Comparison of ENCODE assay signal across 8 cellular contexts in the genomic region with DNA sequence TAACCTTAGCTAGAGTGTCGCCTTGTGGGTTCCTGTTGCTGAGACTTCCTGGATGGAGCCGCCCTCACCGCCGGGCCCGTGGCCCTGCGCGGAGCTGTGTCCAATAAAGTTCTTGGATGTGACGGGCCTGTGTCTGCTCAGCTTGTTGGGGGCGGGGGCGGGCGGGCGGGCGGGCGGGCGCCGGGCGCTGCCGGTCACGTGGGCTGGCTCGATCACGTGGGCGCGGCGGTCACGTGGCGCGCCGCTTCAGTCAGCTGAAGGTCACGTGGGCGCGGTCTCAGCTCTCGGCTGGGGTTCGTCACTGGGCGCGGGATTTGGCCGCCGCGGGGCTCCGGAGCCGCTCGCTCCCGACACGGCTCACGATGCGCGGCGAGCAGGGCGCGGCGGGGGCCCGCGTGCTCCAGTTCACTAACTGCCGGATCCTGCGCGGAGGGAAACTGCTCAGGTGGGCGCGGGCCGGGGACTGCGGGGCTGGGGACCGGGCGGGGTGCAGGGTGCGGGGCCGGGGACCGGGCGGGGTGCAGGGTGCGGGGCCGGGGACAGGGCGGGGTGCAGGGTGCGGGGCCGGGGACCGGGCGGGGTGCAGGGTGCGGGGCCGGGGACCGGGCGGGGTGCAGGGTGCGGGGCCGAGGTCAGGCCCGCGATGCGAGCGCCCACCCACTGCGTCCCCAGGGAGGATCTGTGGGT. TPM values are rescaled to one million over a fixed set of nuclear protein-coding genes. Genes with fewer than 3 reads are reported as not detected.
DNase-seq lines count a peak whose midpoint lies in the region; ATAC-seq and TF ChIP-seq lines count a peak whose summit lies in the region.

A gene with protein sequence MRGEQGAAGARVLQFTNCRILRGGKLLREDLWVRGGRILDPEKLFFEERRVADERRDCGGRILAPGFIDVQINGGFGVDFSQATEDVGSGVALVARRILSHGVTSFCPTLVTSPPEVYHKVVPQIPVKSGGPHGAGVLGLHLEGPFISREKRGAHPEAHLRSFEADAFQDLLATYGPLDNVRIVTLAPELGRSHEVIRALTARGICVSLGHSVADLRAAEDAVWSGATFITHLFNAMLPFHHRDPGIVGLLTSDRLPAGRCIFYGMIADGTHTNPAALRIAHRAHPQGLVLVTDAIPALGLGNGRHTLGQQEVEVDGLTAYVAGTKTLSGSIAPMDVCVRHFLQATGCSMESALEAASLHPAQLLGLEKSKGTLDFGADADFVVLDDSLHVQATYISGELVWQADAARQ (plus strand): TSS at position 275 of the 687 bp plus-strand sequence. CDS start 88 bp downstream, at position 363.

- TF ChIP-seq CTCF in GM10248 (IDR thresholded peaks at IDR 0.05; ENCODE audit: control extremely low read depth, extremely low read depth, low read depth, missing control alignments) = no peak
- TF ChIP-seq CTCF in lower leg skin (IDR thresholded peaks at IDR 0.05) = no peak

- H3K4me1 Mint-ChIP-seq in activated CD4-positive, alpha-beta memory T cell treated with anti-CD3 and anti-CD28 coated beads for 36 hours (ENCODE audit: low read depth) = peaks cover 47% of the 10 kb centered on the region

- 0 to 2% methylated on average over 8 to 30 of the region's 83 CpGs for WGBS in lower leg skin, 2 donors

- TF ChIP-seq POLR2A in lower leg skin (IDR thresholded peaks at IDR 0.05) = no peak

- peaks cover 0 to 18% of the 10 kb centered on the region in 2 donors for H3K36me3 ChIP-seq in duodenal mucosa (ENCODE audit: control insufficient read depth in 1 of 2, insufficient read depth in 2 of 2, low read length in 2 of 2)

- peaks cover 69 to 75% of the 10 kb centered on the region in 2 donors for H3K4me1 ChIP-seq in duodenal mucosa (ENCODE audit: control insufficient read depth in 1 of 2, insufficient read depth in 2 of 2, low read length in 2 of 2)

- ATAC-seq in HG03521 (IDR thresholded peaks at IDR 0.05; ENCODE audit: unreplicated experiment) (peak; percentile 50), GM21367 (IDR thresholded peaks at IDR 0.05; ENCODE audit: unreplicated experiment) (no peak)

- peak; percentile 96 for DNase-seq in GM10248 (ENCODE audit: extremely low spot score)
- DNase-seq in NCI-H82 treated with DMSO at 0.1 percent for 48 hours (lab: John Stamatoyannopoulos, UW; ENCODE audit: unreplicated experiment) = peak; percentile 48
- peak; percentile 94 for DNase-seq in activated CD4-positive, alpha-beta memory T cell treated with anti-CD3 and anti-CD28 coated beads for 36 hours
- peak; percentile 90 to 98 for DNase-seq in lower leg skin (ENCODE audit: low spot score in 2 of 2)
- DNase-seq in stimulated activated CD4-positive, alpha-beta T cell treated with anti-CD3 and anti-CD28 coated beads, Interleukin-4, amount 100 ng/mL, for 24 hours = peak; percentile 90

- POLR2A ChIA-PET in GM10248 (lab: Yijun Ruan, JAX) = interaction anchor here (0.6 to 1.7 kb wide), 8 partner anchors 8 to 348 kb away, joined by 3 to 9 read pairs (median 4); partner anchors contain the start of gene CEMP1
- POLR2A ChIA-PET in activated CD4-positive, alpha-beta memory T cell treated with anti-CD3 and anti-CD28 coated beads for 36 hours (lab: Charles Lee) = interaction anchor here (0.5 to 3.6 kb wide), 6 partner anchors 12 to 555 kb away, joined by 3 to 43 read pairs (median 3); partner anchors contain the start of genes CEMP1 and RNPS1

- no peaks in the 10 kb centered on the region for H3K27me3 ChIP-seq in duodenal mucosa (ENCODE audit: control insufficient read depth in 1 of 2, insufficient read depth in 2 of 2, low read length in 2 of 2)

- H3K4me3 Mint-ChIP-seq in activated CD4-positive, alpha-beta memory T cell treated with anti-CD3 and anti-CD28 coated beads for 36 hours = peak within 1 kb of the TSS; percentile 83

- H3K4me3 ChIP-seq in duodenal mucosa (ENCODE audit: low read depth in 1 of 2, low read length in 2 of 2) = peak within 1 kb of the TSS; percentile 73 to 74
- H3K4me3 ChIP-seq in lower leg skin (ENCODE audit: low read depth, poor library complexity, severe bottlenecking) = peak within 1 kb of the TSS; percentile 38

- peak within 1 kb of the TSS; percentile 86 for H3K27ac Mint-ChIP-seq in activated CD4-positive, alpha-beta memory T cell treated with anti-CD3 and anti-CD28 coated beads for 36 hours

- CTCF ChIA-PET in GM10248 (lab: Yijun Ruan, JAX) = interaction anchor here (1.4 kb wide), 1 partner anchor 19 kb away, joined by 3 read pairs; no protein-coding TSS in a partner anchor
- CTCF ChIA-PET in activated CD4-positive, alpha-beta memory T cell treated with anti-CD3 and anti-CD28 coated beads for 36 hours (lab: Charles Lee) = interaction anchor here (0.9 to 1.1 kb wide), 3 partner anchors 11 to 91 kb away, joined by 3 to 4 read pairs (median 4); partner anchors contain the start of genes CCNF and CEMP1

- intact Hi-C loops in activated CD4-positive, alpha-beta memory T cell treated with anti-CD3 and anti-CD28 coated beads for 36 hours (cut with micrococcal nuclease) = no loop called here
- intact Hi-C loops in lower leg skin (cut with DNase I; ENCODE audit: low total_unique reads) = no loop called here

- H3K27ac ChIP-seq in duodenal mucosa (ENCODE audit: low read depth, low read length) = peak within 1 kb of the TSS; percentile 63

- H3K9me3 ChIP-seq in duodenal mucosa (ENCODE audit: control insufficient read depth in 1 of 2, low read length in 2 of 2) = no peaks in the 10 kb centered on the region

- H3K27me3 Mint-ChIP-seq in activated CD4-positive, alpha-beta memory T cell treated with anti-CD3 and anti-CD28 coated beads for 36 hours = no peaks in the 10 kb centered on the region

- H3K9ac ChIP-seq in duodenal mucosa (ENCODE audit: low read depth in 1 of 2, low read length in 2 of 2) = peak within 1 kb of the TSS; percentile 43 to 57

- H3K36me3 Mint-ChIP-seq in activated CD4-positive, alpha-beta memory T cell treated with anti-CD3 and anti-CD28 coated beads for 36 hours = peaks cover 16% of the 10 kb centered on the region

- H3K9me3 Mint-ChIP-seq in activated CD4-positive, alpha-beta memory T cell treated with anti-CD3 and anti-CD28 coated beads for 36 hours = no peaks in the 10 kb centered on the region

RNA-seq across cellular contexts. Expression of the gene that starts here (rescaled TPM):
- total RNA-seq in activated CD4-positive, alpha-beta memory T cell treated with anti-CD3 and anti-CD28 coated beads for 36 hours = 10 to 100 TPM; 28.3 to 30.5 TPM
- 10 to 100 TPM; 32.9 to 50.3 (median 42.2) TPM for total RNA-seq in lower leg skin
